Comparison of ENCODE assay signal across 11 cellular contexts in the genomic region with DNA sequence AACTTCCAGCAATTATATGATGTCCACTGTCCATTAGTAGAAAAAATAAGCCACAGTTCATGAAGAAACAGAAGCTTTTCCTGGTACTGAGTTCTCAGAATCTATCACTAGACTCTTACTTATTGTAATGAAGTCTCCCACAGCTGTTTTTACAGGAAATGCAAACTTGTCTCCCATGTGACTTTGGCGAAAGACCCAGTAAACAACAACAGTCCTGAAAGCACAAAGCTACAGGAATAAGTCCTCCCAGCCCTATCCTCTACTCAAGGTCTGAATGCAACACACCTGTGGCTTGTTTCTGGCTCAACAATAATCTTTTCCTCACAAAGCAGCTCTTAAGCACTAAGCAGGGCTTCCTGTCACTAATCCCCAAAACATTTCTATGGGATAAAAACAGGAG. TPM values are rescaled to one million over a fixed set of nuclear protein-coding genes. Genes with fewer than 3 reads are reported as not detected.
DNase-seq lines count a peak whose midpoint lies in the region; ATAC-seq lines count a peak whose summit lies in the region.
"Had no signal": no experiment of that assay in that cellular context is flagged by ENCODE, and none has a peak within 500 bp of the region (broad histone marks: within the 10 kb centered on the region; RNA-seq: fewer than 3 reads in every experiment).

No MANE protein-coding gene starts in this region.

- H3K27ac ChIP-seq in caudate nucleus (ENCODE audit: low read depth, low read length): peak overlapping the region; percentile 50
- H3K27ac ChIP-seq: neutrophil had no signal

- H3K4me3 Mint-ChIP-seq in activated T-cell treated with anti-CD3 and anti-CD28 coated beads, Interleukin-2, amount 50 U/mL, for 72 hours: peak overlapping the region in 1 of 2 donors; percentile 13
- no peak overlapping the region for H3K4me3 Mint-ChIP-seq in activated T-cell treated with anti-CD3 and anti-CD28 coated beads, Interleukin-2, amount 50 U/mL, for 4 hours
- H3K4me3 Mint-ChIP-seq in stimulated activated memory B cell treated with anti-CD40 and anti-IgM and Interleukin-4, amounts not matched to agents 10 μg/mL and 1 μg/mL and 100 μg/mL, for 72 hours: peak overlapping the region; percentile 2

- H3K27me3 Mint-ChIP-seq in activated T-cell treated with anti-CD3 and anti-CD28 coated beads, Interleukin-2, amount 50 U/mL, for 72 hours (ENCODE audit: low read depth): no peaks in the 10 kb centered on the region
- H3K27me3 Mint-ChIP-seq in activated T-cell treated with anti-CD3 and anti-CD28 coated beads, Interleukin-2, amount 50 U/mL, for 4 hours (ENCODE audit: low read depth): no peaks in the 10 kb centered on the region
- no peaks in the 10 kb centered on the region for H3K27me3 Mint-ChIP-seq in stimulated activated memory B cell treated with anti-CD40 and anti-IgM and Interleukin-4, amounts not matched to agents 10 μg/mL and 1 μg/mL and 100 μg/mL, for 72 hours

- DNase-seq in activated T-cell treated with anti-CD3 and anti-CD28 coated beads, Interleukin-2, amount 50 U/mL, for 72 hours: no peak
- DNase-seq in activated T-cell treated with anti-CD3 and anti-CD28 coated beads, Interleukin-2, amount 50 U/mL, for 4 hours: no peak
- DNase-seq in caudate nucleus (lab: John Stamatoyannopoulos, UW) (peak in 1 of 61 donors; percentile 45), GM19238 (ENCODE audit: insufficient read length, low spot score) (no peak), ecto neural progenitor cell (ENCODE audit: low spot score) (no peak)
- no peak for DNase-seq in activated naive CD4-positive, alpha-beta T cell treated with anti-CD3 and anti-CD28 coated beads, Interleukin-2, amount 50 U/mL, for 72 hours (ENCODE audit: low spot score in 2 of 2)
- DNase-seq: GOT3, NCI-H2227 treated with DMSO at 0.1 percent for 48 hours had no signal

- peak overlapping the region; percentile 16 for H3K27ac Mint-ChIP-seq in activated T-cell treated with anti-CD3 and anti-CD28 coated beads, Interleukin-2, amount 50 U/mL, for 72 hours
- H3K27ac Mint-ChIP-seq in stimulated activated memory B cell treated with anti-CD40 and anti-IgM and Interleukin-4, amounts not matched to agents 10 μg/mL and 1 μg/mL and 100 μg/mL, for 72 hours: peak overlapping the region; percentile 45
- H3K27ac Mint-ChIP-seq in activated naive CD4-positive, alpha-beta T cell treated with anti-CD3 and anti-CD28 coated beads, Interleukin-2, amount 50 U/mL, for 72 hours: no peak overlapping the region

- ATAC-seq in activated T-cell treated with anti-CD3 and anti-CD28 coated beads, Interleukin-2, amount 50 U/mL, for 72 hours (replicated peaks in 1 of 2): no peak
- no peak for ATAC-seq in activated T-cell treated with anti-CD3 and anti-CD28 coated beads, Interleukin-2, amount 50 U/mL, for 4 hours
- ATAC-seq in HG03139 (IDR thresholded peaks at IDR 0.05; ENCODE audit: unreplicated experiment): peak; percentile 63
- ATAC-seq in stimulated activated memory B cell treated with anti-CD40 and anti-IgM and Interleukin-4, amounts not matched to agents 10 μg/mL and 1 μg/mL and 100 μg/mL, for 72 hours: no peak
- ATAC-seq in activated naive CD4-positive, alpha-beta T cell treated with anti-CD3 and anti-CD28 coated beads, Interleukin-2, amount 50 U/mL, for 72 hours: no peak

- H3K36me3 Mint-ChIP-seq in activated T-cell treated with anti-CD3 and anti-CD28 coated beads, Interleukin-2, amount 50 U/mL, for 72 hours (ENCODE audit: insufficient read depth in 2 of 2): peaks cover 0 to 1% of the 10 kb centered on the region in 2 donors
- H3K36me3 Mint-ChIP-seq in activated T-cell treated with anti-CD3 and anti-CD28 coated beads, Interleukin-2, amount 50 U/mL, for 4 hours (ENCODE audit: insufficient read depth): no peaks in the 10 kb centered on the region
- no peaks in the 10 kb centered on the region for H3K36me3 Mint-ChIP-seq in stimulated activated memory B cell treated with anti-CD40 and anti-IgM and Interleukin-4, amounts not matched to agents 10 μg/mL and 1 μg/mL and 100 μg/mL, for 72 hours
- H3K36me3 Mint-ChIP-seq in activated naive CD4-positive, alpha-beta T cell treated with anti-CD3 and anti-CD28 coated beads, Interleukin-2, amount 50 U/mL, for 72 hours: no peaks in the 10 kb centered on the region

- peaks cover 20% of the 10 kb centered on the region for H3K4me1 Mint-ChIP-seq in activated T-cell treated with anti-CD3 and anti-CD28 coated beads, Interleukin-2, amount 50 U/mL, for 72 hours (ENCODE audit: low read depth)
- peaks cover 10% of the 10 kb centered on the region for H3K4me1 Mint-ChIP-seq in activated T-cell treated with anti-CD3 and anti-CD28 coated beads, Interleukin-2, amount 50 U/mL, for 4 hours (ENCODE audit: low read depth)
- H3K4me1 Mint-ChIP-seq in stimulated activated memory B cell treated with anti-CD40 and anti-IgM and Interleukin-4, amounts not matched to agents 10 μg/mL and 1 μg/mL and 100 μg/mL, for 72 hours: peaks cover 41% of the 10 kb centered on the region

- peaks cover 0 to 2% of the 10 kb centered on the region in 2 donors for H3K9me3 Mint-ChIP-seq in activated T-cell treated with anti-CD3 and anti-CD28 coated beads, Interleukin-2, amount 50 U/mL, for 72 hours
- no peaks in the 10 kb centered on the region for H3K9me3 Mint-ChIP-seq in activated T-cell treated with anti-CD3 and anti-CD28 coated beads, Interleukin-2, amount 50 U/mL, for 4 hours
- H3K9me3 Mint-ChIP-seq in stimulated activated memory B cell treated with anti-CD40 and anti-IgM and Interleukin-4, amounts not matched to agents 10 μg/mL and 1 μg/mL and 100 μg/mL, for 72 hours: no peaks in the 10 kb centered on the region
- H3K9me3 Mint-ChIP-seq in activated naive CD4-positive, alpha-beta T cell treated with anti-CD3 and anti-CD28 coated beads, Interleukin-2, amount 50 U/mL, for 72 hours: peaks cover 0 to 8% of the 10 kb centered on the region in 2 donors

RNA-seq across cellular contexts. Expression of gene EOMES, which starts 55.8 kb away (rescaled TPM):
- 1 to 10 TPM; 1.2 to 7.2 TPM for total RNA-seq in activated T-cell treated with anti-CD3 and anti-CD28 coated beads, Interleukin-2, amount 50 U/mL, for 72 hours
- 1 to 10 TPM; 2.7 to 7.3 (median 6.1) TPM for total RNA-seq in activated T-cell treated with anti-CD3 and anti-CD28 coated beads, Interleukin-2, amount 50 U/mL, for 4 hours
- 1 to 10 TPM in 1 of 2 donors, under 1 TPM in 1; 0.29 to 1.7 TPM for total RNA-seq in activated naive CD4-positive, alpha-beta T cell treated with anti-CD3 and anti-CD28 coated beads, Interleukin-2, amount 50 U/mL, for 72 hours

Comparison
In these comparisons a context has a peak if more than half of its experiments do, and no peak if none do; other contexts are left out.
1. H3K27ac Mint-ChIP-seq: peak in activated T-cell treated with anti-CD3 and anti-CD28 coated beads, Interleukin-2, amount 50 U/mL, for 72 hours (single experiment) and stimulated activated memory B cell treated with anti-CD40 and anti-IgM and Interleukin-4, amounts not matched to agents 10 μg/mL and 1 μg/mL and 100 μg/mL, for 72 hours (single experiment); none in activated naive CD4-positive, alpha-beta T cell treated with anti-CD3 and anti-CD28 coated beads, Interleukin-2, amount 50 U/mL, for 72 hours (0 of 2).